Comparison of ENCODE assay signal across 9 cellular contexts in the genomic region with DNA sequence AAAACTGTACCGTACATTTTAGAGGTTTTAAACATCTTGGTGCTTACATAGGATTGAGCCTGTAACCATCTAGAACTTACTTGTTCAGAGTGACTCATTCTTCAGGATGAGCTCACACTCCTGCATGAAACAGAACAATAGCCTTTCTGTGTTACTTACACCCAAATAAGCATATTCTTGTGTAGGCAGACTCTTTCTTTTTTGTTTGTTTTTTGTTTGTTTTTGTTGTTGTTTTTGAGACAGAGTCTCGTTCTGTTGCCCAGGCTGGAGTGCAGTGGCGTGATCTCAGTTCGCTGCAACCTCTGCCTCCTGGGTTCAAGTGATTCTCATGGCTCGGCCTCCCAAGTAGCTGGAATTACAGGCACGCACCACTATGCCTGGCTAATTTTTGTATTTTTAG. TPM values are rescaled to one million over a fixed set of nuclear protein-coding genes. Genes with fewer than 3 reads are reported as not detected.
DNase-seq lines count a peak whose midpoint lies in the region; ATAC-seq and TF ChIP-seq lines count a peak whose summit lies in the region.
"Had no signal": no experiment of that assay in that cellular context is flagged by ENCODE, and none has a peak within 500 bp of the region (broad histone marks: within the 10 kb centered on the region; RNA-seq: fewer than 3 reads in every experiment).

No MANE protein-coding gene starts in this region.

- ATAC-seq in HG03469 (IDR thresholded peaks at IDR 0.05; ENCODE audit: unreplicated experiment) (no peak), GM21367 (IDR thresholded peaks at IDR 0.05; ENCODE audit: unreplicated experiment) (no peak), HG03571 (IDR thresholded peaks at IDR 0.05; ENCODE audit: unreplicated experiment) (no peak)

- DNase-seq in H4 (ENCODE audit: low spot score) (peak; percentile 86), SK-MEL-5 (ENCODE audit: low read depth, low spot score) (peak; percentile 78), epithelial cell of prostate (ENCODE audit: low read depth, low spot score) (peak; percentile 59), retinal pigment epithelial cell (ENCODE audit: low read depth) (peak; percentile 51), iPS-NIHi11 (ENCODE audit: low spot score) (no peak)
- DNase-seq: NCI-H1105 had no signal

- TF ChIP-seq CTCF in retinal pigment epithelial cell (conservative IDR thresholded peaks at IDR 0.05; ENCODE audit: low read depth, low read length) = no peak

- H3K4me3 ChIP-seq in retinal pigment epithelial cell (ENCODE audit: low read length) = no peak overlapping the region

- in situ Hi-C loops in SK-MEL-5 (cut with HindIII; ENCODE audit: low pct_unique_long_range_greater_than_20kb, low sequenced_read_pairs) = no loop called here

- peak overlapping the region; percentile 51 for H3K27ac ChIP-seq in epithelial cell of prostate

RNA-seq across cellular contexts. Expression of a gene that starts 3.8 kb away (rescaled TPM):
- not detected in 2 replicates for total RNA-seq in H4 (2014; rRNA removed; shearing (Covaris generic))
- 0.26 and 0.53 TPM in 2 replicates for total RNA-seq in SK-MEL-5 (2014; rRNA removed; shearing (Covaris generic))
- 0.30 and 0.39 TPM in 2 replicates for polyA plus RNA-seq in SK-MEL-5 (2015; cell fraction: cytosol; rRNA removed)
- polyA plus RNA-seq in SK-MEL-5 (2015; cell fraction: nucleus; rRNA removed) = not detected in 2 replicates
